Comparison of ENCODE assay signal across 26 cellular contexts in genomic region chr10:133039107-133039822, GRCh38. TPM values are rescaled to one million over a fixed set of nuclear protein-coding genes. Genes with fewer than 3 reads are reported as not detected.
A peak's percentile ranks its signal among the peaks of the same experiment; 100 is the strongest.
DNase-seq lines count a peak whose midpoint lies in the region; ATAC-seq and TF ChIP-seq lines count a peak whose summit lies in the region.
"Had no signal": no experiment of that assay in that cellular context is flagged by ENCODE, and none has a peak within 500 bp of the region (broad histone marks: within the 10 kb centered on the region; RNA-seq: fewer than 3 reads in every experiment).

No MANE protein-coding gene starts in this region.

- H2AK5ac ChIP-seq in neuronal stem cell (ENCODE audit: low read depth, low read length): peak overlapping the region; percentile 33

- H3K79me1 ChIP-seq in neuronal stem cell (ENCODE audit: low read depth, low read length): no peaks in the 10 kb centered on the region

- no peak overlapping the region for H2BK120ac ChIP-seq in neuronal stem cell (ENCODE audit: low read depth, low read length)

- H4K91ac ChIP-seq in neuronal stem cell (ENCODE audit: low read depth, low read length, poor library complexity): no peak overlapping the region

- no peak overlapping the region for H2BK12ac ChIP-seq in neuronal stem cell (ENCODE audit: low read length)

- TF ChIP-seq POLR2A in NB4 (IDR thresholded peaks at IDR 0.05; ENCODE audit: extremely low read depth, insufficient read length): no peak

- H3K9me3 Mint-ChIP-seq in glutamatergic neuron (ENCODE audit: unreplicated experiment): peaks cover 8% of the 10 kb centered on the region
- no peaks in the 10 kb centered on the region for H3K9me3 Mint-ChIP-seq in activated T-cell treated with anti-CD3 and anti-CD28 coated beads, Interleukin-2, amount 50 U/mL, for 72 hours
- H3K9me3 Mint-ChIP-seq: activated naive CD4-positive, alpha-beta T cell treated with anti-CD3 and anti-CD28 coated beads, Interleukin-2, amount 10 ng/mL, durations not matched to agents 7 days and 5 days; activated T-cell treated with anti-CD3 and anti-CD28 coated beads, Interleukin-2, amount 50 U/mL, for 4 hours; natural killer cell treated with Interleukin-12 subunit alpha and Interleukin-12 subunit beta and Interleukin-15 and Interleukin-18, amount 100 ng/mL, for 72 hours had no signal

- H3K9ac ChIP-seq in neuronal stem cell (ENCODE audit: low read depth, low read length, poor library complexity): no peak overlapping the region

- H3K36me3 ChIP-seq in neuronal stem cell (replicated peaks in 1 of 2; ENCODE audit: control insufficient read depth in 2 of 2, insufficient read depth in 2 of 2, low read length in 2 of 2): no peaks in the 10 kb centered on the region
- H3K36me3 ChIP-seq: SJCRH30, thyroid gland had no signal

- no peak overlapping the region for H2BK5ac ChIP-seq in neuronal stem cell (ENCODE audit: low read length)

- H2BK15ac ChIP-seq in neuronal stem cell (ENCODE audit: low read length): no peak overlapping the region

- peaks cover 20% of the 10 kb centered on the region for H3K4me1 Mint-ChIP-seq in glutamatergic neuron (ENCODE audit: low read depth, unreplicated experiment)
- H3K4me1 Mint-ChIP-seq in activated T-cell treated with anti-CD3 and anti-CD28 coated beads, Interleukin-2, amount 50 U/mL, for 72 hours (ENCODE audit: low read depth): no peaks in the 10 kb centered on the region
- H3K4me1 Mint-ChIP-seq: activated naive CD4-positive, alpha-beta T cell treated with anti-CD3 and anti-CD28 coated beads, Interleukin-2, amount 10 ng/mL, durations not matched to agents 7 days and 5 days had no signal

- no peak overlapping the region for H3K4ac ChIP-seq in neuronal stem cell (ENCODE audit: low read length)

- H3K27ac Mint-ChIP-seq in glutamatergic neuron (ENCODE audit: unreplicated experiment): no peak overlapping the region
- no peak overlapping the region for H3K27ac Mint-ChIP-seq in activated T-cell treated with anti-CD3 and anti-CD28 coated beads, Interleukin-2, amount 50 U/mL, for 72 hours
- H3K27ac Mint-ChIP-seq: activated naive CD4-positive, alpha-beta T cell treated with anti-CD3 and anti-CD28 coated beads, Interleukin-2, amount 10 ng/mL, durations not matched to agents 7 days and 5 days; natural killer cell treated with Interleukin-12 subunit alpha and Interleukin-12 subunit beta and Interleukin-15 and Interleukin-18, amount 100 ng/mL, for 72 hours had no signal

- H3K4me3 Mint-ChIP-seq in glutamatergic neuron (ENCODE audit: unreplicated experiment): no peak overlapping the region
- no peak overlapping the region for H3K4me3 Mint-ChIP-seq in activated T-cell treated with anti-CD3 and anti-CD28 coated beads, Interleukin-2, amount 50 U/mL, for 72 hours
- H3K4me3 Mint-ChIP-seq: activated naive CD4-positive, alpha-beta T cell treated with anti-CD3 and anti-CD28 coated beads, Interleukin-2, amount 10 ng/mL, durations not matched to agents 7 days and 5 days; activated T-cell treated with anti-CD3 and anti-CD28 coated beads, Interleukin-2, amount 50 U/mL, for 4 hours; natural killer cell treated with Interleukin-12 subunit alpha and Interleukin-12 subunit beta and Interleukin-15 and Interleukin-18, amount 100 ng/mL, for 72 hours had no signal

- no peak overlapping the region for H3K23ac ChIP-seq in neuronal stem cell (ENCODE audit: low read depth, low read length, poor library complexity)

- peaks cover 6% of the 10 kb centered on the region for H3K27me3 Mint-ChIP-seq in glutamatergic neuron (ENCODE audit: unreplicated experiment)
- no peaks in the 10 kb centered on the region for H3K27me3 Mint-ChIP-seq in activated T-cell treated with anti-CD3 and anti-CD28 coated beads, Interleukin-2, amount 50 U/mL, for 72 hours (ENCODE audit: low read depth)

- H3K4me3 ChIP-seq in NB4 (ENCODE audit: low read depth, low read length) (no peak overlapping the region), neuronal stem cell (ENCODE audit: low read length in 2 of 2) (no peak overlapping the region)
- H3K4me3 ChIP-seq: SJCRH30, thyroid gland had no signal

- no peaks in the 10 kb centered on the region for H3K36me3 Mint-ChIP-seq in glutamatergic neuron (ENCODE audit: unreplicated experiment)
- no peaks in the 10 kb centered on the region for H3K36me3 Mint-ChIP-seq in activated T-cell treated with anti-CD3 and anti-CD28 coated beads, Interleukin-2, amount 50 U/mL, for 72 hours (ENCODE audit: insufficient read depth in 2 of 2)
- H3K36me3 Mint-ChIP-seq: activated naive CD4-positive, alpha-beta T cell treated with anti-CD3 and anti-CD28 coated beads, Interleukin-2, amount 10 ng/mL, durations not matched to agents 7 days and 5 days; natural killer cell treated with Interleukin-12 subunit alpha and Interleukin-12 subunit beta and Interleukin-15 and Interleukin-18, amount 100 ng/mL, for 72 hours had no signal

- no peak overlapping the region for H3K4me2 ChIP-seq in neuronal stem cell (ENCODE audit: insufficient read depth, low read length, poor library complexity, severe bottlenecking)

- peak; percentile 69 for DNase-seq in ELF-1 (ENCODE audit: low read depth, low spot score)
- peak; percentile 32 for DNase-seq in NB4 (ENCODE audit: low read depth)
- peak; percentile 65 for DNase-seq in glutamatergic neuron
- no peak for DNase-seq in neuronal stem cell (ENCODE audit: low spot score)
- no peak for DNase-seq in activated T-cell treated with anti-CD3 and anti-CD28 coated beads, Interleukin-2, amount 50 U/mL, for 72 hours
- DNase-seq in T-helper 1 cell: no peak
- DNase-seq in UCSD-AML1 (lab: John Stamatoyannopoulos, UW; ENCODE audit: unreplicated experiment): no peak
- DNase-seq: activated CD4-positive, CD25-positive, alpha-beta regulatory T cell treated with anti-CD3 and anti-CD28 coated beads, Interleukin-2, amount 50 U/mL, for 72 hours; activated CD8-positive, alpha-beta memory T cell treated with anti-CD3 and anti-CD28 coated beads for 24 hours; activated naive CD4-positive, alpha-beta T cell treated with anti-CD3 and anti-CD28 coated beads, Interleukin-2, amount 10 ng/mL, durations not matched to agents 7 days and 5 days; activated T-cell treated with anti-CD3 and anti-CD28 coated beads, Interleukin-2, amount 50 U/mL, for 4 hours; AML-193; cerebellar nuclear complex; effector CD4-positive, alpha-beta T cell; midbrain; NCI-H1436; NCI-H2171 treated with DMSO at 0.1 percent for 48 hours; NCI-H526 treated with DMSO at 0.1 percent for 48 hours; stimulated activated naive CD4-positive, alpha-beta T cell; T-helper 9 cell; thyroid gland had no signal

- no peak for TF ChIP-seq CTCF in NB4 (IDR thresholded peaks at IDR 0.05; ENCODE audit: low read depth, low read length)
- no peak for TF ChIP-seq CTCF in glutamatergic neuron (IDR thresholded peaks at IDR 0.05; ENCODE audit: partially characterized antibody, unreplicated experiment)

- no peak overlapping the region for H4K8ac ChIP-seq in neuronal stem cell (ENCODE audit: low read depth, low read length)

- H3K27me3 ChIP-seq in neuronal stem cell (ENCODE audit: control insufficient read depth in 3 of 3, insufficient read depth in 3 of 3, low read depth in 1 of 3, low read length in 3 of 3): peaks cover 0 to 57% (median 0%) of the 10 kb centered on the region in 3 experiments
- H3K27me3 ChIP-seq: SJCRH30, thyroid gland had no signal

- WGBS in neuronal stem cell (ENCODE audit: extremely low coverage in 2 of 2, insufficient read length in 2 of 2, insufficient replicate concordance in 1 of 2), 2 donors: no CpG with 5 or more reads among the region's 30 CpGs

- H2AFZ ChIP-seq in neuronal stem cell (ENCODE audit: low read length): peak overlapping the region; percentile 59

- H3K14ac ChIP-seq in neuronal stem cell (ENCODE audit: low read length): no peak overlapping the region

- H3K27ac ChIP-seq in neuronal stem cell (replicated peaks; ENCODE audit: low read length): no peak overlapping the region
- H3K27ac ChIP-seq: SJCRH30, thyroid gland had no signal

- H3K9me3 ChIP-seq in neuronal stem cell (replicated peaks in 1 of 2; ENCODE audit: control insufficient read depth in 2 of 2, insufficient read depth in 1 of 2, low read depth in 1 of 2, low read length in 2 of 2): no peaks in the 10 kb centered on the region
- H3K9me3 ChIP-seq: SJCRH30, thyroid gland had no signal

- ATAC-seq in activated T-cell treated with anti-CD3 and anti-CD28 coated beads, Interleukin-2, amount 50 U/mL, for 72 hours (replicated peaks in 1 of 2): no peak
- ATAC-seq: natural killer cell treated with Interleukin-12 subunit alpha and Interleukin-12 subunit beta and Interleukin-15 and Interleukin-18, amount 100 ng/mL, for 72 hours had no signal

- peaks cover 0 to 4% of the 10 kb centered on the region in 2 donors for H3K4me1 ChIP-seq in neuronal stem cell (ENCODE audit: control insufficient read depth in 2 of 2, insufficient read depth in 1 of 2, low read depth in 1 of 2, low read length in 2 of 2)
- H3K4me1 ChIP-seq: SJCRH30, thyroid gland had no signal

- H3K18ac ChIP-seq in neuronal stem cell (ENCODE audit: low read length): peak overlapping the region; percentile 73

RNA-seq across cellular contexts. Expression of gene ADGRA1, which starts 48.5 kb away (rescaled TPM):
- 9.1 TPM for total RNA-seq in glutamatergic neuron (ENCODE audit: unreplicated experiment)
- polyA plus RNA-seq in neuronal stem cell (2013, experiment 1 of 2): 0.08 TPM
- 0.07 TPM for polyA plus RNA-seq in neuronal stem cell (2013, experiment 2 of 2)
- total RNA-seq in activated T-cell treated with anti-CD3 and anti-CD28 coated beads, Interleukin-2, amount 50 U/mL, for 72 hours: not detected
- total RNA-seq: activated T-cell treated with anti-CD3 and anti-CD28 coated beads, Interleukin-2, amount 50 U/mL, for 4 hours; astrocyte; esophagus mucosa; left colon; natural killer cell treated with Interleukin-12 subunit alpha and Interleukin-12 subunit beta and Interleukin-15 and Interleukin-18, amount 100 ng/mL, for 72 hours had no signal

Comparison
In these comparisons a context has a peak if more than half of its experiments do, and no peak if none do; other contexts are left out.
1. DNase-seq: peak in ELF-1 (single experiment), NB4 (single experiment) and glutamatergic neuron (single experiment); none in neuronal stem cell (single experiment), activated T-cell treated with anti-CD3 and anti-CD28 coated beads, Interleukin-2, amount 50 U/mL, for 72 hours (0 of 2), T-helper 1 cell (0 of 5) and UCSD-AML1 (single experiment).
2. RNA of gene ADGRA1, which starts 48.5 kb away (total RNA-seq): 9.1 TPM in glutamatergic neuron (single experiment); not detected in activated T-cell treated with anti-CD3 and anti-CD28 coated beads, Interleukin-2, amount 50 U/mL, for 72 hours; every median in the first group is over 10 times any median in the second.